In the genomic region with DNA sequence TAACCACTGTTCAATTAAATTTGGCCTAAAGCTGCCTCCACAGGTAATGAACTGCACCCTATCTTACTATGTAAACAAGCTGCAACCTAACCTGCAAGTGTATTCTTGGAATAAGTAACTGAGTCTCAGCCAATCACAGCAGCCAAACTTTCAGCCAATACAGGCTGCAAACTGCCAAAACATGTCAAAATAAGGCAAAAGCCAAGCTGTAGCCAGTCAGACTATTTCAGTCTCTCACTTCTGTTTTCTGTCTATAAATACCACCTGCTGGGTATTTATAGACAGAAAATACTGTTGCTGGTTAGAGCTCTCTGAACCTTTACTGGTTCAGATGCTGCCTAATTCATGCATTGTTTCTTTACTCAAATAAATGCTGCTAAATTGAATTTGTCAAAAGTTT, we compare ENCODE assay signal across 8 cellular contexts. TPM values are rescaled to one million over a fixed set of nuclear protein-coding genes. Genes with fewer than 3 reads are reported as not detected.
A peak's percentile ranks its signal among the peaks of the same experiment; 100 is the strongest.
DNase-seq lines count a peak whose midpoint lies in the region; ATAC-seq and TF ChIP-seq lines count a peak whose summit lies in the region.

No MANE protein-coding gene starts in this region.

- H3K4me3 ChIP-seq in GM12865 (ENCODE audit: low read depth, low read length) (no peak overlapping the region), fibroblast of the aortic adventitia (ENCODE audit: low read depth, low read length) (no peak overlapping the region), osteoblast (ENCODE audit: insufficient read depth, low read length) (no peak overlapping the region)

- H2AFZ ChIP-seq in osteoblast (ENCODE audit: low read length) = no peak overlapping the region

- no peaks in the 10 kb centered on the region for H3K79me2 ChIP-seq in osteoblast (ENCODE audit: insufficient read depth, low read length)

- no peak overlapping the region for H3K27ac ChIP-seq in osteoblast (ENCODE audit: low read depth, low read length)

- no peaks in the 10 kb centered on the region for H3K9me3 ChIP-seq in osteoblast (ENCODE audit: low read depth, low read length)

- no peak for TF ChIP-seq CTCF in GM12865 (IDR thresholded peaks at IDR 0.05; ENCODE audit: insufficient read depth, low read depth, low read length, missing control alignments)
- no peak for TF ChIP-seq CTCF in fibroblast of the aortic adventitia (IDR thresholded peaks at IDR 0.05; ENCODE audit: insufficient read depth, low read length)
- TF ChIP-seq CTCF in osteoblast (IDR thresholded peaks at IDR 0.05; ENCODE audit: extremely low read depth, low read depth, low read length) = no peak

- H3K27me3 ChIP-seq in osteoblast (ENCODE audit: insufficient read depth, low read length) = no peaks in the 10 kb centered on the region

- peak; percentile 92 for DNase-seq in GM12865 (ENCODE audit: low read depth)
- peak; percentile 5 for DNase-seq in fibroblast of the aortic adventitia (ENCODE audit: low read depth)
- no peak for DNase-seq in amygdala (lab: John Stamatoyannopoulos, UW)
- DNase-seq in cerebellar nuclear complex (lab: John Stamatoyannopoulos, UW) = no peak
- DNase-seq in osteoblast (ENCODE audit: insufficient read length, low spot score, missing footprints) = no peak

- H3K4me1 ChIP-seq in osteoblast (ENCODE audit: insufficient read depth, low read length) = no peaks in the 10 kb centered on the region

- no peak overlapping the region for H3K4me2 ChIP-seq in osteoblast (ENCODE audit: insufficient read depth, low read length)

- no peaks in the 10 kb centered on the region for H3K36me3 ChIP-seq in osteoblast (ENCODE audit: insufficient read depth, low read length)

- peak; percentile 91 for ATAC-seq in GM21423 (IDR thresholded peaks at IDR 0.05; ENCODE audit: unreplicated experiment)
- ATAC-seq in HG03558 (IDR thresholded peaks at IDR 0.05; ENCODE audit: extremely low read depth, unreplicated experiment) = peak; percentile 88
- no peak for ATAC-seq in SK-N-SH treated with all-trans-retinoic acid at 6 μM for 48 hours

- H4K20me1 ChIP-seq in osteoblast (ENCODE audit: insufficient read depth, low read length) = peaks cover 7% of the 10 kb centered on the region

TF ChIP-seq in SK-N-SH treated with all-trans-retinoic acid at 6 μM for 48 hours, 23 proteins besides CTCF, POLR2A, EP300 and RAD21:
- TF ChIP-seq BACH2 (CRISPR knock-in tag; IDR thresholded peaks at IDR 0.05; ENCODE audit: borderline replicate concordance) (no peak), ZNF70 (CRISPR knock-in tag; IDR thresholded peaks at IDR 0.05) (no peak), ZC3H10 (CRISPR knock-in tag; IDR thresholded peaks at IDR 0.05) (no peak), PPARA (CRISPR knock-in tag; IDR thresholded peaks at IDR 0.05; ENCODE audit: borderline replicate concordance) (no peak), GLIS3 (CRISPR knock-in tag; IDR thresholded peaks at IDR 0.05) (no peak), SNAI2 (CRISPR knock-in tag; IDR thresholded peaks at IDR 0.05) (no peak), TOX (CRISPR knock-in tag; IDR thresholded peaks at IDR 0.05; ENCODE audit: borderline replicate concordance) (no peak)
- TF ChIP-seq, protein P1, sequence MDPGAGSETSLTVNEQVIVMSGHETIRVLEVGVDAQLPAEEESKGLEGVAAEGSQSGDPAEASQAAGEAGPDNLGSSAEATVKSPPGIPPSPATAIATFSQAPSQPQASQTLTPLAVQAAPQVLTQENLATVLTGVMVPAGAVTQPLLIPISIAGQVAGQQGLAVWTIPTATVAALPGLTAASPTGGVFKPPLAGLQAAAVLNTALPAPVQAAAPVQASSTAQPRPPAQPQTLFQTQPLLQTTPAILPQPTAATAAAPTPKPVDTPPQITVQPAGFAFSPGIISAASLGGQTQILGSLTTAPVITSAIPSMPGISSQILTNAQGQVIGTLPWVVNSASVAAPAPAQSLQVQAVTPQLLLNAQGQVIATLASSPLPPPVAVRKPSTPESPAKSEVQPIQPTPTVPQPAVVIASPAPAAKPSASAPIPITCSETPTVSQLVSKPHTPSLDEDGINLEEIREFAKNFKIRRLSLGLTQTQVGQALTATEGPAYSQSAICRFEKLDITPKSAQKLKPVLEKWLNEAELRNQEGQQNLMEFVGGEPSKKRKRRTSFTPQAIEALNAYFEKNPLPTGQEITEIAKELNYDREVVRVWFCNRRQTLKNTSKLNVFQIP (CRISPR knock-in tag; IDR thresholded peaks at IDR 0.05; ENCODE audit: borderline replicate concordance, low read depth) = no peak
- TF ChIP-seq, protein P2, sequence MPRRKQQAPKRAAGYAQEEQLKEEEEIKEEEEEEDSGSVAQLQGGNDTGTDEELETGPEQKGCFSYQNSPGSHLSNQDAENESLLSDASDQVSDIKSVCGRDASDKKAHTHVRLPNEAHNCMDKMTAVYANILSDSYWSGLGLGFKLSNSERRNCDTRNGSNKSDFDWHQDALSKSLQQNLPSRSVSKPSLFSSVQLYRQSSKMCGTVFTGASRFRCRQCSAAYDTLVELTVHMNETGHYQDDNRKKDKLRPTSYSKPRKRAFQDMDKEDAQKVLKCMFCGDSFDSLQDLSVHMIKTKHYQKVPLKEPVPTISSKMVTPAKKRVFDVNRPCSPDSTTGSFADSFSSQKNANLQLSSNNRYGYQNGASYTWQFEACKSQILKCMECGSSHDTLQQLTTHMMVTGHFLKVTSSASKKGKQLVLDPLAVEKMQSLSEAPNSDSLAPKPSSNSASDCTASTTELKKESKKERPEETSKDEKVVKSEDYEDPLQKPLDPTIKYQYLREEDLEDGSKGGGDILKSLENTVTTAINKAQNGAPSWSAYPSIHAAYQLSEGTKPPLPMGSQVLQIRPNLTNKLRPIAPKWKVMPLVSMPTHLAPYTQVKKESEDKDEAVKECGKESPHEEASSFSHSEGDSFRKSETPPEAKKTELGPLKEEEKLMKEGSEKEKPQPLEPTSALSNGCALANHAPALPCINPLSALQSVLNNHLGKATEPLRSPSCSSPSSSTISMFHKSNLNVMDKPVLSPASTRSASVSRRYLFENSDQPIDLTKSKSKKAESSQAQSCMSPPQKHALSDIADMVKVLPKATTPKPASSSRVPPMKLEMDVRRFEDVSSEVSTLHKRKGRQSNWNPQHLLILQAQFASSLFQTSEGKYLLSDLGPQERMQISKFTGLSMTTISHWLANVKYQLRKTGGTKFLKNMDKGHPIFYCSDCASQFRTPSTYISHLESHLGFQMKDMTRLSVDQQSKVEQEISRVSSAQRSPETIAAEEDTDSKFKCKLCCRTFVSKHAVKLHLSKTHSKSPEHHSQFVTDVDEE (CRISPR knock-in tag; IDR thresholded peaks at IDR 0.05) = no peak

RNA-seq across cellular contexts. Expression of a gene that starts 14.3 kb away (rescaled TPM):
- 8.6 and 21.4 TPM in 2 replicates for total RNA-seq in fibroblast of the aortic adventitia (ENCODE audit: low replicate concordance)
- 6.5 and 10.3 TPM in 2 replicates for total RNA-seq in osteoblast

RNA-seq across cellular contexts. Expression of a gene that starts 14.4 kb away (rescaled TPM):
- 47.7 and 123 TPM in 2 replicates for total RNA-seq in fibroblast of the aortic adventitia (ENCODE audit: low replicate concordance)
- total RNA-seq in osteoblast = 65.1 and 77.2 TPM in 2 replicates

Comparison
In these comparisons a context has a peak if more than half of its experiments do, and no peak if none do; other contexts are left out.
1. DNase-seq: peak in GM12865 (single experiment) and fibroblast of the aortic adventitia (single experiment); none in amygdala (0 of 56), cerebellar nuclear complex (0 of 2) and osteoblast (single experiment).